In the genomic region with DNA sequence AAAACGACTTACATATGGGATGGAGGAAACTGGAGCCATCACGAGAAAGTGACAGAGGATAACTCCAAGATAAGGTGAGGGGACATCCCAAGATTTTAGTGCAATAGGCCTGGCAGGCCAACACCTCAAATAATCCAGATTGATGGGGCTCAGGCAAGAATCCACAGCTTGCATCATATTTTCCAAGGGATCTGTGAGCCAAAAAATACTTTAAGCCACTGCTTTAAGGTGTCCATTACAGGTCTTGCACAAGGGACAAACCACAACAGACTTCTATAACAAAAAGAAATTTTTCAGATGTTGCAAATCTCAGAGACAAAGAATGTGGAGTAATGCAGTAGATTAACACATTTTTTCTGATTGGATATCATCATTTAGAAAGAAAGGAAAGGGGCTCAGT, we compare ENCODE assay signal across 12 cellular contexts. TPM values are rescaled to one million over a fixed set of nuclear protein-coding genes. Genes with fewer than 3 reads are reported as not detected.
A peak's percentile ranks its signal among the peaks of the same experiment; 100 is the strongest.
DNase-seq lines count a peak whose midpoint lies in the region; ATAC-seq and TF ChIP-seq lines count a peak whose summit lies in the region.
"Had no signal": no experiment of that assay in that cellular context is flagged by ENCODE, and none has a peak within 500 bp of the region (broad histone marks: within the 10 kb centered on the region; RNA-seq: fewer than 3 reads in every experiment).

No MANE protein-coding gene starts in this region.

- H3K4me1 ChIP-seq in heart left ventricle (peaks cover 0 to 47% (median 15%) of the 10 kb centered on the region in 12 donors), subcutaneous abdominal adipose tissue (ENCODE audit: control insufficient read depth in 5 of 5, insufficient read depth in 5 of 5, low read length in 5 of 5) (peaks cover 3 to 11% (median 7%) of the 10 kb centered on the region in 5 donors)

- H3K4me1 Mint-ChIP-seq in HFFc6 (ENCODE audit: low read depth) = peaks cover 30% of the 10 kb centered on the region
- H3K4me1 Mint-ChIP-seq: natural killer cell had no signal

- no peaks in the 10 kb centered on the region; the same call in 1 of the 2 replicates for H3K27me3 Mint-ChIP-seq in HFFc6 (ENCODE audit: insufficient read depth)
- H3K27me3 Mint-ChIP-seq: central memory CD8-positive, alpha-beta T cell had no signal

- in situ Hi-C loops in astrocyte of the spinal cord (cut with HindIII; ENCODE audit: low sequenced_read_pairs) = no loop called here

- no peak for TF ChIP-seq CTCF in HFFc6 (IDR thresholded peaks at IDR 0.05)
- TF ChIP-seq CTCF in astrocyte of the spinal cord (IDR thresholded peaks at IDR 0.05; ENCODE audit: low read depth, low read length) = no peak
- no peak for TF ChIP-seq CTCF in heart left ventricle (IDR thresholded peaks at IDR 0.05)

- H3K9me3 ChIP-seq in heart left ventricle (no peaks in the 10 kb centered on the region), subcutaneous abdominal adipose tissue (ENCODE audit: control insufficient read depth in 5 of 5, low read length in 5 of 5) (no peaks in the 10 kb centered on the region)

- peak overlapping the region in 1 of 5 donors; percentile 45 for H3K9ac ChIP-seq in subcutaneous abdominal adipose tissue (ENCODE audit: low read length in 5 of 5)

- H3K36me3 ChIP-seq in heart left ventricle = no peaks in the 10 kb centered on the region
- H3K36me3 ChIP-seq in subcutaneous abdominal adipose tissue (ENCODE audit: control insufficient read depth in 5 of 5, insufficient read depth in 5 of 5, low read length in 5 of 5) = no peaks in the 10 kb centered on the region

- ATAC-seq in heart left ventricle = peak in 2 of 4 donors; percentile 55 to 60
- ATAC-seq in GM18498 (IDR thresholded peaks at IDR 0.05; ENCODE audit: unreplicated experiment) = no peak
- ATAC-seq: natural killer cell had no signal

- H3K27me3 ChIP-seq in heart left ventricle = no peaks in the 10 kb centered on the region
- H3K27me3 ChIP-seq in subcutaneous abdominal adipose tissue (ENCODE audit: control insufficient read depth in 5 of 5, insufficient read depth in 4 of 5, low read length in 5 of 5) = no peaks in the 10 kb centered on the region

- peak overlapping the region; percentile 52; the same call in 1 of the 2 replicates for H3K27ac Mint-ChIP-seq in HFFc6
- H3K27ac Mint-ChIP-seq: natural killer cell had no signal

- H3K27ac ChIP-seq in heart left ventricle (peak overlapping the region in 7 of 12 donors; percentile 4 to 74 (median 47)), subcutaneous abdominal adipose tissue (ENCODE audit: low read depth, low read length) (peak overlapping the region; percentile 21)

- no peak overlapping the region for H3K4me3 Mint-ChIP-seq in HFFc6
- H3K4me3 Mint-ChIP-seq: central memory CD8-positive, alpha-beta T cell; natural killer cell had no signal

- no peak for TF ChIP-seq POLR2A in heart left ventricle (IDR thresholded peaks at IDR 0.05)

- intact Hi-C loops in heart left ventricle (cut with DNase I) = loop anchor here in 1 of 10 donors (5.0 kb wide), 1 partner anchor 33 kb away; no protein-coding TSS in a partner anchor

- H3K4me3 ChIP-seq in astrocyte of the spinal cord (ENCODE audit: low read depth, low read length) (no peak overlapping the region), heart left ventricle (no peak overlapping the region), subcutaneous abdominal adipose tissue (ENCODE audit: low read depth in 1 of 5, low read length in 5 of 5) (no peak overlapping the region)

- DNase-seq in HFFc6 = peak; percentile 41
- DNase-seq in astrocyte of the spinal cord (ENCODE audit: low read depth, low spot score) = peak; percentile 75
- DNase-seq in heart left ventricle = no peak
- no peak for DNase-seq in DMS 273 (lab: John Stamatoyannopoulos, UW; ENCODE audit: unreplicated experiment)
- DNase-seq in activated gamma-delta T cell treated with Interleukin-2 at 50 U/mL for 16 hours = no peak
- no peak for DNase-seq in NCI-H748 treated with DMSO at 0.1 percent for 48 hours (lab: John Stamatoyannopoulos, UW)
- DNase-seq: KBM-7; natural killer cell; stimulated activated CD4-positive, alpha-beta T cell treated with anti-CD3 and anti-CD28 coated beads, Interleukin-4, amount 100 ng/mL, for 1 hour had no signal

- no peaks in the 10 kb centered on the region for H3K36me3 Mint-ChIP-seq in HFFc6 (ENCODE audit: low read depth)
- H3K36me3 Mint-ChIP-seq: natural killer cell had no signal

- 32 to 44% (median 33%) methylated on average over 2 of the region's 2 CpGs for WGBS in heart left ventricle, 4 donors

- no peaks in the 10 kb centered on the region for H3K9me3 Mint-ChIP-seq in HFFc6
- H3K9me3 Mint-ChIP-seq: central memory CD8-positive, alpha-beta T cell; natural killer cell had no signal

RNA-seq across cellular contexts. Expression of a gene that starts 45.6 kb away (rescaled TPM):
- total RNA-seq in HFFc6 (2021; fragmentation: NEBNext Ultra II Directional; extraction: Animal tissue kit (Norgen Biotek cat#: 25700)) = 100 to 1,000 TPM in 1 of 6 experiments, 10 to 100 TPM in 5; 82.0 to 106 (median 92.8) TPM
- 100 to 1,000 TPM; 104 to 175 (median 118) TPM for total RNA-seq in heart left ventricle
- polyA plus RNA-seq in heart left ventricle = 10 to 100 TPM; 44.5 to 94.2 TPM

Comparison
In these comparisons a context has a peak if more than half of its experiments do, and no peak if none do; other contexts are left out.
1. DNase-seq: peak in HFFc6 (single experiment) and astrocyte of the spinal cord (single experiment); none in heart left ventricle (0 of 5), DMS 273 (single experiment), activated gamma-delta T cell treated with Interleukin-2 at 50 U/mL for 16 hours (single experiment) and NCI-H748 treated with DMSO at 0.1 percent for 48 hours (single experiment).